Comparison of ENCODE assay signal across 13 cellular contexts in the genomic region with DNA sequence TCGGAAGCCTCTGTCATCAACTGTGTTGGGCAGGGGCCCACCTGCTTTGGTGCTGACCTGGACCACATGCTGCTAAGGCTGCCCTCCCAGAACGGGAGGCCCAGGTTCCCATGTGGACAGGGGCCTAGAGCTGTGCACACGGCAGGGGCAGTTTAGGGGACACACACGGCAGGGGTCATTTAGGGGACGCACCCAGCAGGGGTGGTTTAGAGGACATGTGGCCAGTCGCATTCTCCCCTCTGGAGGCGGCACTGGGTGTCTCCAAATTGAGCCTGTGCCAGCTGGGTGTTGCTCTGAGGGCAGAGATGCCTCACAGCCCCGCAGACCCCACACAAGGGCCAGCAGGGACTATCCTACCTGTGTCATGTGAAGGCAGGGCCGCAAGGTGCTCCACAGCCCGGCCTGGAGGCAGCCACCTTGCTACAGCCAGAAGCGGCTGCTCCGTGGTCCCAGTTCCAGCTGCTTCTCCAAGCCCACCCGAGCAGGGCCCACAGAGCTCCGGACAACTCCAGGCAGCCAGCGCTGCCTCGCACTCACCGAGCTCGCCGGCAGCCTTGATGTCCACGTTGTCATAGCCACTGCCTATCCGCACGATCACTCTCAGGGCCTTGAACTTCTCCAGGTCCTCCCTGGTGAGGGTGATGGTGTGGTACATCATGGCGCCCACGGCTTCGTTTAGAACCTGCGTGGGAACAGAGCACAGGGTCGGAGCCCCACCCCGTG.
DNase-seq lines count a peak whose midpoint lies in the region; ATAC-seq, FAIRE-seq and TF ChIP-seq lines count a peak whose summit lies in the region.
"Had no signal": no experiment of that assay in that cellular context is flagged by ENCODE, and none has a peak within 500 bp of the region (broad histone marks: within the 10 kb centered on the region; RNA-seq: fewer than 3 reads in every experiment).

No MANE protein-coding gene starts in this region.

- ATAC-seq in Right ventricle myocardium superior (ENCODE audit: poor library complexity) (no peak), mucosa of descending colon (no peak), upper lobe of right lung (no peak), GM19463 (IDR thresholded peaks at IDR 0.05; ENCODE audit: unreplicated experiment) (no peak)
- ATAC-seq: naive thymus-derived CD4-positive, alpha-beta T cell had no signal

- H3K27me3 ChIP-seq in cardiac muscle cell, result no peaks in the 10 kb centered on the region
- H3K27me3 ChIP-seq in dorsolateral prefrontal cortex, result no peaks in the 10 kb centered on the region
- no peaks in the 10 kb centered on the region for H3K27me3 ChIP-seq in upper lobe of right lung
- H3K27me3 ChIP-seq: esophagus squamous epithelium had no signal

- DNase-seq in cardiac muscle cell (ENCODE audit: low read depth in 1 of 2, low spot score in 1 of 2) (no peak), Right ventricle myocardium superior (no peak), dorsolateral prefrontal cortex (peak in 8 of 10 donors; percentile 3 to 40 (median 24)), mucosa of descending colon (peak in 2 of 3 donors; percentile 25 to 36), upper lobe of right lung (peak; percentile 57), D341Med (ENCODE audit: low spot score) (no peak), urothelium cell line (ENCODE audit: low spot score) (no peak)
- DNase-seq: DMS153; esophagus squamous epithelium; stimulated activated CD4-positive, alpha-beta T cell treated with anti-CD3 and anti-CD28 coated beads, Interleukin-4, amount 100 ng/mL, for 24 hours had no signal

- H3K9me3 ChIP-seq in cardiac muscle cell (ENCODE audit: low read depth), result no peaks in the 10 kb centered on the region
- H3K9me3 ChIP-seq in mucosa of descending colon, result no peaks in the 10 kb centered on the region
- H3K9me3 ChIP-seq in upper lobe of right lung, result no peaks in the 10 kb centered on the region
- H3K9me3 ChIP-seq: esophagus squamous epithelium had no signal

- H3K4me3 ChIP-seq in cardiac muscle cell (no peak overlapping the region), dorsolateral prefrontal cortex (peak overlapping the region in 1 of 59 donors; percentile 42), mucosa of descending colon (no peak overlapping the region), upper lobe of right lung (no peak overlapping the region)
- H3K4me3 ChIP-seq: esophagus squamous epithelium had no signal

- intact Hi-C loops in Right ventricle myocardium superior (cut with DNase I) (no loop called here), dorsolateral prefrontal cortex (cut with DNase I) (loop anchor here in 1 of 2 donors (5.0 kb wide), 1 partner anchor 160 kb away; the partner anchor contains the start of gene CTBP2), mucosa of descending colon (cut with DNase I, micrococcal nuclease) (no loop called here), upper lobe of right lung (cut with DNase I) (no loop called here)

- H3K27ac ChIP-seq in cardiac muscle cell, result peak overlapping the region; percentile 54
- H3K27ac ChIP-seq in dorsolateral prefrontal cortex, result peak overlapping the region in 55 of 59 donors; percentile 19 to 99 (median 94)
- no peak overlapping the region for H3K27ac ChIP-seq in upper lobe of right lung

- no peaks in the 10 kb centered on the region for H3K4me1 ChIP-seq in cardiac muscle cell (ENCODE audit: low read depth)
- H3K4me1 ChIP-seq in mucosa of descending colon (ENCODE audit: low read depth), result no peaks in the 10 kb centered on the region
- H3K4me1 ChIP-seq in upper lobe of right lung, result peaks cover 24% of the 10 kb centered on the region

- H3K36me3 ChIP-seq in cardiac muscle cell (peaks cover 17% of the 10 kb centered on the region), mucosa of descending colon (ENCODE audit: low read depth) (peaks cover 7% of the 10 kb centered on the region), upper lobe of right lung (peaks cover 37% of the 10 kb centered on the region)

- no peak for TF ChIP-seq CTCF in cardiac muscle cell (IDR thresholded peaks at IDR 0.05; ENCODE audit: low read depth, low read length)
- no peak for TF ChIP-seq CTCF in dorsolateral prefrontal cortex (IDR thresholded peaks at IDR 0.05 in 54 of 56, conservative IDR thresholded peaks at IDR 0.05 in 2 of 56; ENCODE audit: low read depth in 1 of 56, partially characterized antibody in 56 of 56)
- TF ChIP-seq CTCF in mucosa of descending colon (IDR thresholded peaks at IDR 0.05), result no peak
- TF ChIP-seq CTCF in upper lobe of right lung (IDR thresholded peaks at IDR 0.05), result no peak

- no peak for FAIRE-seq in urothelium cell line (lab: Jason Lieb, UNC)
- FAIRE-seq: H54 had no signal

Comparison
In these comparisons a context has a peak if more than half of its experiments do, and no peak if none do; other contexts are left out.
1. DNase-seq: peak in dorsolateral prefrontal cortex (8 of 10), mucosa of descending colon (2 of 3) and upper lobe of right lung (single experiment); none in cardiac muscle cell (0 of 2), Right ventricle myocardium superior (single experiment), D341Med (single experiment) and urothelium cell line (single experiment).